In genomic region chr2:191263050-191263449, GRCh38 we compare ENCODE assay signal across 19 cellular contexts. TPM values are rescaled to one million over a fixed set of nuclear protein-coding genes. Genes with fewer than 3 reads are reported as not detected.
DNase-seq lines count a peak whose midpoint lies in the region; ATAC-seq, FAIRE-seq and TF ChIP-seq lines count a peak whose summit lies in the region.
"Had no signal": no experiment of that assay in that cellular context is flagged by ENCODE, and none has a peak within 500 bp of the region (broad histone marks: within the 10 kb centered on the region; RNA-seq: fewer than 3 reads in every experiment).

No MANE protein-coding gene starts in this region.

- H3K4me1 Mint-ChIP-seq in chondrocyte (ENCODE audit: low read depth) (peaks cover 86% of the 10 kb centered on the region), type B pancreatic cell (ENCODE audit: unreplicated experiment) (peaks cover 40% of the 10 kb centered on the region)
- H3K4me1 Mint-ChIP-seq: activated naive CD4-positive, alpha-beta T cell treated with anti-CD3 and anti-CD28 coated beads, Interleukin-2, amount 10 ng/mL, durations not matched to agents 7 days and 5 days had no signal

- WGBS in smooth muscle cell (ENCODE audit: low lambda C conversion rate) = 55% methylated on average over 2 of the region's 2 CpGs

- intact Hi-C loops in Panc1 (cut with micrococcal nuclease; ENCODE audit: unreplicated experiment) (no loop called here), left colon (cut with DNase I, micrococcal nuclease) (no loop called here)

- H3K4me3 Mint-ChIP-seq in chondrocyte (ENCODE audit: unreplicated experiment) (no peak overlapping the region), type B pancreatic cell (no peak overlapping the region)
- H3K4me3 Mint-ChIP-seq: activated naive CD4-positive, alpha-beta T cell treated with anti-CD3 and anti-CD28 coated beads, Interleukin-2, amount 10 ng/mL, durations not matched to agents 7 days and 5 days had no signal

- H3K27me3 ChIP-seq in Panc1 (ENCODE audit: control insufficient read depth, insufficient read depth, low read length) (no peaks in the 10 kb centered on the region), smooth muscle cell (ENCODE audit: low read depth) (no peaks in the 10 kb centered on the region)
- H3K27me3 ChIP-seq: heart right ventricle, sigmoid colon had no signal

- H3K9ac ChIP-seq in smooth muscle cell (ENCODE audit: low read depth) = peak overlapping the region; percentile 74
- H3K9ac ChIP-seq: KMS-11 had no signal

- H2AFZ ChIP-seq in smooth muscle cell (ENCODE audit: low read depth) = no peak overlapping the region

- BruUV-seq in Panc1 (replicated peaks; lab: Mats Ljungman, UMichigan) = no TSS peak

- no peak for FAIRE-seq in RCC 7860 (lab: Jason Lieb, UNC)
- FAIRE-seq: D721Med, kidney, TTC549 had no signal

- H3F3A ChIP-seq in smooth muscle cell (ENCODE audit: low read depth) = peaks cover 30% of the 10 kb centered on the region

- H3K27me3 Mint-ChIP-seq in chondrocyte (ENCODE audit: low read depth) (no peaks in the 10 kb centered on the region), type B pancreatic cell (no peaks in the 10 kb centered on the region)

- H4K20me1 ChIP-seq in smooth muscle cell (ENCODE audit: low read depth) = peaks cover 85% of the 10 kb centered on the region

- ATAC-seq in Panc1 (no peak), left colon (peak; percentile 56), GM18861 (IDR thresholded peaks at IDR 0.05; ENCODE audit: unreplicated experiment) (no peak)

- H3K4me2 ChIP-seq in smooth muscle cell = peak overlapping the region; percentile 76
- H3K4me2 ChIP-seq: KMS-11 had no signal

- H3K27ac Mint-ChIP-seq in chondrocyte (ENCODE audit: unreplicated experiment) (peak overlapping the region; percentile 53), type B pancreatic cell (no peak overlapping the region)
- H3K27ac Mint-ChIP-seq: activated naive CD4-positive, alpha-beta T cell treated with anti-CD3 and anti-CD28 coated beads, Interleukin-2, amount 10 ng/mL, durations not matched to agents 7 days and 5 days had no signal

- H3K9me3 ChIP-seq in Panc1 (ENCODE audit: control insufficient read depth, insufficient read depth, low read depth, low read length) = no peaks in the 10 kb centered on the region
- no peaks in the 10 kb centered on the region for H3K9me3 ChIP-seq in smooth muscle cell (replicated peaks; ENCODE audit: low read depth)
- H3K9me3 ChIP-seq: heart right ventricle, sigmoid colon had no signal

- POLR2A ChIA-PET in Panc1 (lab: Charles Lee) = no interaction called here

- TF ChIP-seq CTCF in Panc1 (IDR thresholded peaks at IDR 0.05) (no peak), chondrocyte (IDR thresholded peaks at IDR 0.05) (no peak), smooth muscle cell (IDR thresholded peaks at IDR 0.05; ENCODE audit: borderline replicate concordance, insufficient read depth, poor library complexity, severe bottlenecking) (no peak), type B pancreatic cell (conservative IDR thresholded peaks at IDR 0.05) (no peak)

- in situ Hi-C loops in Panc1 (cut with HindIII; ENCODE audit: low pct_unique_long_range_greater_than_20kb, low sequenced_read_pairs) = no loop called here

- H3K4me3 ChIP-seq in Panc1 (ENCODE audit: low read depth in 2 of 2, low read length in 2 of 2) (no peak overlapping the region), smooth muscle cell (peak overlapping the region; percentile 2)
- H3K4me3 ChIP-seq: heart right ventricle, sigmoid colon had no signal

- DNase-seq in Panc1 (ENCODE audit: low read depth, low spot score) (no peak), chondrocyte (ENCODE audit: low spot score) (no peak), left colon (no peak), smooth muscle cell (lab: John Stamatoyannopoulos, UW; ENCODE audit: unreplicated experiment) (no peak), T-helper 9 cell (no peak), type B pancreatic cell (ENCODE audit: extremely low spot score, unreplicated experiment) (no peak), RCC 7860 (ENCODE audit: low spot score) (no peak)
- DNase-seq: activated CD4-positive, alpha-beta T cell treated with anti-CD3 and anti-CD28 coated beads, Interleukin-2, amount 50 U/mL, for 1 hour; activated naive CD4-positive, alpha-beta T cell treated with anti-CD3 and anti-CD28 coated beads, Interleukin-2, amount 10 ng/mL, durations not matched to agents 7 days and 5 days; H7; heart right ventricle; kidney; NCI-H1105; NCI-H69; sigmoid colon had no signal

- 0 out of 2 replicates have a peak overlapping the region, but pooled peaks have one; percentile 20 for H3K27ac ChIP-seq in Panc1 (ENCODE audit: low read length)
- H3K27ac ChIP-seq in smooth muscle cell (ENCODE audit: low read depth) = peak overlapping the region; percentile 91
- H3K27ac ChIP-seq: KMS-11, sigmoid colon had no signal

- no peaks in the 10 kb centered on the region for H3K36me3 Mint-ChIP-seq in chondrocyte (ENCODE audit: low read depth)
- H3K36me3 Mint-ChIP-seq in type B pancreatic cell = peaks cover 5% of the 10 kb centered on the region
- H3K36me3 Mint-ChIP-seq: activated naive CD4-positive, alpha-beta T cell treated with anti-CD3 and anti-CD28 coated beads, Interleukin-2, amount 10 ng/mL, durations not matched to agents 7 days and 5 days had no signal

- CTCF ChIA-PET in Panc1 (lab: Charles Lee) = interaction anchor here (0.6 kb wide), 1 partner anchor 102 kb away, joined by 6 read pairs; no protein-coding TSS in a partner anchor

- peaks cover 93% of the 10 kb centered on the region for H3K79me2 ChIP-seq in smooth muscle cell (ENCODE audit: low read depth)

- H3K4me1 ChIP-seq in Panc1 (ENCODE audit: control insufficient read depth, insufficient read depth, low read length) = peaks cover 19% of the 10 kb centered on the region
- peaks cover 38% of the 10 kb centered on the region for H3K4me1 ChIP-seq in smooth muscle cell (ENCODE audit: low read depth)

- no peaks in the 10 kb centered on the region for H3K36me3 ChIP-seq in Panc1 (ENCODE audit: control insufficient read depth, insufficient read depth, low read length)
- no peaks in the 10 kb centered on the region for H3K36me3 ChIP-seq in smooth muscle cell (ENCODE audit: low read depth)
- H3K36me3 ChIP-seq: heart right ventricle, sigmoid colon had no signal

- no peaks in the 10 kb centered on the region for H3K9me3 Mint-ChIP-seq in chondrocyte (ENCODE audit: low read depth)
- H3K9me3 Mint-ChIP-seq in type B pancreatic cell = no peaks in the 10 kb centered on the region
- H3K9me3 Mint-ChIP-seq: activated naive CD4-positive, alpha-beta T cell treated with anti-CD3 and anti-CD28 coated beads, Interleukin-2, amount 10 ng/mL, durations not matched to agents 7 days and 5 days had no signal

RNA-seq across cellular contexts. Expression of gene MYO1B, which starts 17.8 kb away (rescaled TPM):
- total RNA-seq in Panc1 (2021; ENCODE audit: unreplicated experiment) (51.5 TPM), chondrocyte (64.7 to 116 TPM (median 114 TPM) in 3 replicates), left colon (10 to 100 TPM; 62.1 to 63.2 TPM), smooth muscle cell (133 and 146 TPM in 2 replicates), type B pancreatic cell (ENCODE audit: low replicate concordance) (46.7 and 67.7 TPM in 2 replicates)
- polyA plus RNA-seq in Panc1 (2012; ENCODE audit: insufficient read length) = 25.9 TPM
- polyA plus RNA-seq in smooth muscle cell = 58.8 and 69.1 TPM in 2 replicates
